Comparison of ENCODE assay signal across 12 cellular contexts in genomic region chr3:132034097-132034485, GRCh38. TPM values are rescaled to one million over a fixed set of nuclear protein-coding genes. Genes with fewer than 3 reads are reported as not detected.
DNase-seq lines count a peak whose midpoint lies in the region; ATAC-seq and TF ChIP-seq lines count a peak whose summit lies in the region.
"Had no signal": no experiment of that assay in that cellular context is flagged by ENCODE, and none has a peak within 500 bp of the region (broad histone marks: within the 10 kb centered on the region; RNA-seq: fewer than 3 reads in every experiment).

No MANE protein-coding gene starts in this region.

- peaks cover 0 to 6% of the 10 kb centered on the region in 2 donors for H3K9me3 Mint-ChIP-seq in stimulated activated naive B cell treated with anti-CD40 and anti-IgM and Interleukin-4, amounts not matched to agents 10 μg/mL and 1 μg/mL and 100 μg/mL, for 72 hours
- H3K9me3 Mint-ChIP-seq: activated B cell treated with CpG ODN at 0.5 μM for 24 hours had no signal

- H3K4me1 ChIP-seq in SK-N-SH (ENCODE audit: control insufficient read depth in 1 of 2, insufficient read depth in 2 of 2, low read depth in 1 of 2, low read length in 1 of 2) (peaks cover 0 to 12% of the 10 kb centered on the region in 2 experiments; a peak in 1 of 4 replicates), adipocyte (ENCODE audit: control insufficient read depth, insufficient read depth, low read length) (peaks cover 11% of the 10 kb centered on the region), iPS-20b (ENCODE audit: insufficient read depth, low read length) (0 out of 2 replicates have a peak, but pooled peaks cover 9% of the 10 kb centered on the region)
- H3K4me1 ChIP-seq: foreskin keratinocyte had no signal

- H3K27ac ChIP-seq in SK-N-SH (ENCODE audit: low read depth in 2 of 2, low read length in 1 of 2) (no peak overlapping the region), iPS-20b (ENCODE audit: low read length) (no peak overlapping the region)
- H3K27ac ChIP-seq: foreskin keratinocyte, sigmoid colon had no signal

- 5% methylated on average over 14 of the region's 14 CpGs for WGBS in SK-N-SH (ENCODE audit: low lambda C conversion rate)

- no peak for TF ChIP-seq EP300 in SK-N-SH (IDR thresholded peaks at IDR 0.05; ENCODE audit: borderline replicate concordance in 1 of 2, low read depth in 1 of 2, low read length in 1 of 2)

- POLR2A ChIA-PET in SK-N-SH (lab: Yijun Ruan, JAX), result interaction anchor here (0.6 kb wide), 1 partner anchor 180 kb away, joined by 4 read pairs; no protein-coding TSS in a partner anchor

- H3K27me3 Mint-ChIP-seq in stimulated activated naive B cell treated with anti-CD40 and anti-IgM and Interleukin-4, amounts not matched to agents 10 μg/mL and 1 μg/mL and 100 μg/mL, for 72 hours, result peaks cover 55 to 68% of the 10 kb centered on the region in 2 donors

- H3K27ac Mint-ChIP-seq in stimulated activated naive B cell treated with anti-CD40 and anti-IgM and Interleukin-4, amounts not matched to agents 10 μg/mL and 1 μg/mL and 100 μg/mL, for 72 hours, result peak overlapping the region; percentile 65
- H3K27ac Mint-ChIP-seq: activated B cell treated with CpG ODN at 0.5 μM for 24 hours had no signal

- H3K9ac ChIP-seq in SK-N-SH, result no peak overlapping the region
- no peak overlapping the region for H3K9ac ChIP-seq in adipocyte (ENCODE audit: low read length)
- peak overlapping the region; percentile 6; the same call in 1 of the 2 replicates for H3K9ac ChIP-seq in iPS-20b (ENCODE audit: low read depth, low read length)

- peak overlapping the region; percentile 69; the same call in 1 of the 2 replicates for H3K4me2 ChIP-seq in SK-N-SH

- H3F3A ChIP-seq in SK-N-SH (replicated peaks; ENCODE audit: insufficient read depth), result no peaks in the 10 kb centered on the region

- CTCF ChIA-PET in SK-N-SH (lab: Yijun Ruan, JAX), result interaction anchor here (0.6 to 4.1 kb wide), 70 partner anchors 9 to 1032 kb away, joined by 3 to 58 read pairs (median 4); partner anchors contain the start of genes ASTE1 and NEK11

- no peak for ATAC-seq in SK-N-SH treated with all-trans-retinoic acid at 6 μM for 48 hours
- no peak for ATAC-seq in stimulated activated naive B cell treated with anti-CD40 and anti-IgM and Interleukin-4, amounts not matched to agents 10 μg/mL and 1 μg/mL and 100 μg/mL, for 72 hours (replicated peaks)

- H3K4me3 ChIP-seq in SK-N-SH (ENCODE audit: low read depth in 2 of 2, low read length in 1 of 2) (peak overlapping the region in 1 of 2 experiments; percentile 45; a peak in 3 of 4 replicates), adipocyte (ENCODE audit: low read length) (peak overlapping the region; percentile 76), iPS-20b (ENCODE audit: low read length) (peak overlapping the region; percentile 80)

- no peaks in the 10 kb centered on the region for H3K79me2 ChIP-seq in SK-N-SH (ENCODE audit: insufficient read depth)

- H3K4me3 Mint-ChIP-seq in stimulated activated naive B cell treated with anti-CD40 and anti-IgM and Interleukin-4, amounts not matched to agents 10 μg/mL and 1 μg/mL and 100 μg/mL, for 72 hours, result no peak overlapping the region
- H3K4me3 Mint-ChIP-seq: activated B cell treated with CpG ODN at 0.5 μM for 24 hours had no signal

- intact Hi-C loops in posterior vena cava (cut with DNase I), result loop anchor here in 1 of 2 donors (5.0 kb wide), 1 partner anchor 987 kb away; no protein-coding TSS in a partner anchor

- DNase-seq in SK-N-SH (peak; percentile 23), adipocyte (ENCODE audit: low read depth) (no peak), cerebellar cortex (ENCODE audit: low spot score) (no peak), HCEC 1CT (no peak), posterior vena cava (ENCODE audit: low spot score) (no peak)
- no peak for DNase-seq in stimulated activated naive B cell treated with anti-CD40 and anti-IgM and Interleukin-4, amounts not matched to agents 10 μg/mL and 1 μg/mL and 100 μg/mL, for 72 hours
- DNase-seq: activated B cell treated with CpG ODN at 0.5 μM for 24 hours had no signal

- TF ChIP-seq RAD21 in SK-N-SH (IDR thresholded peaks at IDR 0.05; ENCODE audit: low read length), result no peak

- H2AFZ ChIP-seq in SK-N-SH (ENCODE audit: low read depth), result no peak overlapping the region

- peaks cover 0 to 4% of the 10 kb centered on the region in 2 donors for H3K36me3 Mint-ChIP-seq in stimulated activated naive B cell treated with anti-CD40 and anti-IgM and Interleukin-4, amounts not matched to agents 10 μg/mL and 1 μg/mL and 100 μg/mL, for 72 hours

- no peaks in the 10 kb centered on the region; the same call in 1 of the 2 replicates for H3K27me3 ChIP-seq in SK-N-SH (ENCODE audit: insufficient read depth)
- peaks cover 30% of the 10 kb centered on the region for H3K27me3 ChIP-seq in adipocyte (replicated peaks; ENCODE audit: control insufficient read depth, insufficient read depth, low read length)
- peaks cover 55% of the 10 kb centered on the region for H3K27me3 ChIP-seq in iPS-20b (ENCODE audit: insufficient read depth, low read length)

- H3K36me3 ChIP-seq in SK-N-SH (replicated peaks in 1 of 2; ENCODE audit: control insufficient read depth in 1 of 2, insufficient read depth in 2 of 2, low read length in 1 of 2) (no peaks in the 10 kb centered on the region), adipocyte (ENCODE audit: control insufficient read depth, insufficient read depth, low read length, severe bottlenecking) (no peaks in the 10 kb centered on the region), iPS-20b (ENCODE audit: insufficient read depth, low read depth, low read length) (no peaks in the 10 kb centered on the region)
- H3K36me3 ChIP-seq: sigmoid colon had no signal

- no peak for TF ChIP-seq CTCF in SK-N-SH (IDR thresholded peaks at IDR 0.05)

- peaks cover 8 to 10% of the 10 kb centered on the region in 2 donors for H3K4me1 Mint-ChIP-seq in stimulated activated naive B cell treated with anti-CD40 and anti-IgM and Interleukin-4, amounts not matched to agents 10 μg/mL and 1 μg/mL and 100 μg/mL, for 72 hours

- no peaks in the 10 kb centered on the region for H4K20me1 ChIP-seq in SK-N-SH (ENCODE audit: insufficient read depth)

- H3K9me2 ChIP-seq in SK-N-SH, result no peaks in the 10 kb centered on the region

- no peaks in the 10 kb centered on the region for H3K9me3 ChIP-seq in SK-N-SH
- H3K9me3 ChIP-seq in adipocyte (ENCODE audit: control insufficient read depth, low read length), result no peaks in the 10 kb centered on the region
- no peaks in the 10 kb centered on the region for H3K9me3 ChIP-seq in iPS-20b (ENCODE audit: insufficient read depth, low read depth, low read length)
- H3K9me3 ChIP-seq: sigmoid colon had no signal

TF ChIP-seq in SK-N-SH, 30 proteins besides CTCF, POLR2A, EP300 and RAD21:
- no peak for TF ChIP-seq FOXJ3 (CRISPR knock-in tag; IDR thresholded peaks at IDR 0.05)
- TF ChIP-seq GABPA (IDR thresholded peaks at IDR 0.05; ENCODE audit: low read depth), result no peak
- no peak for TF ChIP-seq CHD2 (IDR thresholded peaks at IDR 0.05; ENCODE audit: low read length, partially characterized antibody)
- TF ChIP-seq ELF1 (IDR thresholded peaks at IDR 0.05), result no peak
- TF ChIP-seq EZH2phosphoT487 (IDR thresholded peaks at IDR 0.05; ENCODE audit: borderline replicate concordance, low read depth), result no peak
TF ChIP-seq in SK-N-SH: peak in this region for 0.

TF ChIP-seq in SK-N-SH treated with all-trans-retinoic acid at 6 μM for 48 hours, 23 proteins besides CTCF, POLR2A, EP300 and RAD21 (continues in another document):
- TF ChIP-seq GLIS3 (CRISPR knock-in tag; IDR thresholded peaks at IDR 0.05), result no peak
- TF ChIP-seq SNAI2 (CRISPR knock-in tag; IDR thresholded peaks at IDR 0.05), result no peak
- TF ChIP-seq ZNF8 (CRISPR knock-in tag; IDR thresholded peaks at IDR 0.05), result no peak
- TF ChIP-seq ZC3H10 (CRISPR knock-in tag; IDR thresholded peaks at IDR 0.05), result no peak
- TF ChIP-seq CSDC2 (CRISPR knock-in tag; IDR thresholded peaks at IDR 0.05), result no peak
- no peak for TF ChIP-seq ZNF70 (CRISPR knock-in tag; IDR thresholded peaks at IDR 0.05)
- TF ChIP-seq OSR1 (CRISPR knock-in tag; IDR thresholded peaks at IDR 0.05), result no peak
- no peak for TF ChIP-seq BACH2 (CRISPR knock-in tag; IDR thresholded peaks at IDR 0.05; ENCODE audit: borderline replicate concordance)
- no peak for TF ChIP-seq TCF4 (CRISPR knock-in tag; IDR thresholded peaks at IDR 0.05; ENCODE audit: borderline replicate concordance)
- TF ChIP-seq TSHZ2 (CRISPR knock-in tag; IDR thresholded peaks at IDR 0.05), result no peak
- TF ChIP-seq PPARA (CRISPR knock-in tag; IDR thresholded peaks at IDR 0.05; ENCODE audit: borderline replicate concordance), result no peak

RNA-seq across cellular contexts. Expression of gene CPNE4, which starts 0.7 kb away (rescaled TPM):
- not detected in 2 replicates for polyA plus RNA-seq in SK-N-SH (2012; rRNA removed)
- polyA plus RNA-seq in SK-N-SH (2012; cell fraction: cytosol; rRNA removed), result 0.03 and 0.04 TPM in 2 replicates
- polyA plus RNA-seq in SK-N-SH (2012; cell fraction: nucleus; rRNA removed), result 0.08 and 0.18 TPM in 2 replicates
- total RNA-seq in posterior vena cava, result not detected
- total RNA-seq: activated B cell treated with CpG ODN at 0.5 μM for 24 hours, foreskin keratinocyte, HepG2 had no signal
- polyA plus RNA-seq: foreskin keratinocyte, HepG2 had no signal
